In the genomic region with DNA sequence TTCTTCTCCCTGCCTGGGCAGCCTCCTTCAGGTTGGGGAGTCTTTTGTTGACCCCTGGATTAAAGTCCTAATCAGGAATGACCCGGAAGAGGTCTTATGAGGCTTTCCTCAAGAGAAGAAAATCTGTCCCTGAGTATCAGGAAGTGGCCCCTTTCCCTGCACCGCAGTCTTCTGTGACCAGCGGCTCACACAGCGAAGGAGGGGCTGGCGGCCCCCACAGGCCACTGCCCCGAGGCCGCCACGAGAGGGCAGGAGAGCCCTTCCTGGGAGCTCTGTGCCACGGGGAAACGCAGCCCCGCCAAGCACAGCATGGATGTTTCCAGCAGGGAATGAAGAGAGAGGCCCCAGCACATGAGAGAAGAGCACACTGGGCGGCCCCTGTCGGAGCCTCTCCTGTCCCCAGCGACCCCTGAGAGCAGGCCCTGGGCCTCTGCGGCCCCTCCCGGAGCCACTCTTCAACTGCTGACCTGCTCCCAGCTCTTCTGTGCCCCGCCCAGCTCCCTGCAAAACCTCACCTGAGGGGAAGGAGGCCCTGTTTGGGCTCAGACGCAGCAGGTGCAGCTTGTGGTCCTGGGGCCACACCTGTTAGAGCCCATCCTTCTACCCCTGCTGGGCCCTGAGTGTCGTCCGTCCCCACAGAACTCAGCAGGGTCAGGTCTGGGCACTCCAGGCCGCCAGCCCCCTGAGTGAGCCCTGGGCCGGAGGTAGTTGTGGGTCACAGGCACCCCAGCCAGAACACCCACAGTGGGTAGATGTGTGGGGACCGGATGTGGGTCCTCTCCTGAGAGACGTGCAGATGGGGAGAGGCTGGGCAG, we compare ENCODE assay signal across 8 cellular contexts. TPM values are rescaled to one million over a fixed set of nuclear protein-coding genes. Genes with fewer than 3 reads are reported as not detected.
DNase-seq lines count a peak whose midpoint lies in the region; ATAC-seq and TF ChIP-seq lines count a peak whose summit lies in the region.

No MANE protein-coding gene starts in this region.

- H3K9me3 ChIP-seq in BE2C (no peaks in the 10 kb centered on the region), liver (ENCODE audit: control insufficient read depth in 4 of 4, low read length in 3 of 4) (no peaks in the 10 kb centered on the region)

- H3K36me3 ChIP-seq in BE2C (no peaks in the 10 kb centered on the region), liver (ENCODE audit: control insufficient read depth in 4 of 4, insufficient read depth in 3 of 4, low read depth in 1 of 4, low read length in 3 of 4) (no peaks in the 10 kb centered on the region)

- peak; percentile 99 for TF ChIP-seq RAD21 in liver (IDR thresholded peaks at IDR 0.05)

- peak overlapping the region; percentile 65 for H3K27ac ChIP-seq in cingulate gyrus (ENCODE audit: low read depth, low read length)
- H3K27ac ChIP-seq in liver (ENCODE audit: low read depth in 1 of 2, low read length in 2 of 2): peak overlapping the region; percentile 0 to 89

- DNase-seq in BE2C: peak; percentile 89
- peak; percentile 66 for DNase-seq in HFF-Myc (ENCODE audit: extremely low read depth, low read depth)
- DNase-seq in NCI-H526 treated with DMSO at 0.1 percent for 48 hours (lab: John Stamatoyannopoulos, UW): peak; percentile 47
- peak; percentile 52 to 56 for DNase-seq in activated CD4-positive, alpha-beta T cell treated with anti-CD3 and anti-CD28 coated beads, Interleukin-2, amount 50 U/mL, for 24 hours (ENCODE audit: low read depth in 1 of 2, low spot score in 1 of 2)
- peak; percentile 62 to 71 for DNase-seq in stimulated activated CD4-positive, alpha-beta T cell treated with anti-CD3 and anti-CD28 coated beads, Interleukin-2, amount 100 ng/mL, for 48 hours

- H3K27me3 ChIP-seq in BE2C (no peaks in the 10 kb centered on the region), liver (ENCODE audit: control insufficient read depth in 4 of 4, insufficient read depth in 4 of 4, low read length in 3 of 4) (no peaks in the 10 kb centered on the region)

- TF ChIP-seq CTCF in BE2C (IDR thresholded peaks at IDR 0.05; ENCODE audit: low read depth, low read length) (peak; percentile 94), HFF-Myc (IDR thresholded peaks at IDR 0.05; ENCODE audit: low read depth, low read length, missing control alignments) (peak; percentile 97), liver (IDR thresholded peaks at IDR 0.05; ENCODE audit: low read depth, low read length, missing input control) (peak; percentile 99)

- H3K4me3 ChIP-seq in BE2C (ENCODE audit: low read depth, low read length) (no peak overlapping the region), HFF-Myc (replicated peaks; ENCODE audit: low read depth, low read length) (no peak overlapping the region), liver (ENCODE audit: low read depth in 1 of 3, low read length in 3 of 3) (no peak overlapping the region)

- WGBS in liver: 16% methylated on average over 24 of the region's 24 CpGs

- peaks cover 3% of the 10 kb centered on the region; the same call in 1 of the 2 replicates for H3K4me1 ChIP-seq in BE2C
- peaks cover 7 to 23% (median 15%) of the 10 kb centered on the region in 4 donors for H3K4me1 ChIP-seq in liver (ENCODE audit: control insufficient read depth in 4 of 4, insufficient read depth in 4 of 4, low read length in 3 of 4)

- ATAC-seq in HG02588 (IDR thresholded peaks at IDR 0.05; ENCODE audit: unreplicated experiment): no peak

- no peak overlapping the region for H3K9ac ChIP-seq in liver (ENCODE audit: low read depth in 1 of 2, low read length in 2 of 2)

TF ChIP-seq in liver, 16 proteins besides CTCF, POLR2A, EP300 and RAD21:
- TF ChIP-seq RXRA (IDR thresholded peaks at IDR 0.05): no peak
- TF ChIP-seq, protein P1, sequence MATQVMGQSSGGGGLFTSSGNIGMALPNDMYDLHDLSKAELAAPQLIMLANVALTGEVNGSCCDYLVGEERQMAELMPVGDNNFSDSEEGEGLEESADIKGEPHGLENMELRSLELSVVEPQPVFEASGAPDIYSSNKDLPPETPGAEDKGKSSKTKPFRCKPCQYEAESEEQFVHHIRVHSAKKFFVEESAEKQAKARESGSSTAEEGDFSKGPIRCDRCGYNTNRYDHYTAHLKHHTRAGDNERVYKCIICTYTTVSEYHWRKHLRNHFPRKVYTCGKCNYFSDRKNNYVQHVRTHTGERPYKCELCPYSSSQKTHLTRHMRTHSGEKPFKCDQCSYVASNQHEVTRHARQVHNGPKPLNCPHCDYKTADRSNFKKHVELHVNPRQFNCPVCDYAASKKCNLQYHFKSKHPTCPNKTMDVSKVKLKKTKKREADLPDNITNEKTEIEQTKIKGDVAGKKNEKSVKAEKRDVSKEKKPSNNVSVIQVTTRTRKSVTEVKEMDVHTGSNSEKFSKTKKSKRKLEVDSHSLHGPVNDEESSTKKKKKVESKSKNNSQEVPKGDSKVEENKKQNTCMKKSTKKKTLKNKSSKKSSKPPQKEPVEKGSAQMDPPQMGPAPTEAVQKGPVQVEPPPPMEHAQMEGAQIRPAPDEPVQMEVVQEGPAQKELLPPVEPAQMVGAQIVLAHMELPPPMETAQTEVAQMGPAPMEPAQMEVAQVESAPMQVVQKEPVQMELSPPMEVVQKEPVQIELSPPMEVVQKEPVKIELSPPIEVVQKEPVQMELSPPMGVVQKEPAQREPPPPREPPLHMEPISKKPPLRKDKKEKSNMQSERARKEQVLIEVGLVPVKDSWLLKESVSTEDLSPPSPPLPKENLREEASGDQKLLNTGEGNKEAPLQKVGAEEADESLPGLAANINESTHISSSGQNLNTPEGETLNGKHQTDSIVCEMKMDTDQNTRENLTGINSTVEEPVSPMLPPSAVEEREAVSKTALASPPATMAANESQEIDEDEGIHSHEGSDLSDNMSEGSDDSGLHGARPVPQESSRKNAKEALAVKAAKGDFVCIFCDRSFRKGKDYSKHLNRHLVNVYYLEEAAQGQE (IDR thresholded peaks at IDR 0.05): no peak
- TF ChIP-seq, protein P2, sequence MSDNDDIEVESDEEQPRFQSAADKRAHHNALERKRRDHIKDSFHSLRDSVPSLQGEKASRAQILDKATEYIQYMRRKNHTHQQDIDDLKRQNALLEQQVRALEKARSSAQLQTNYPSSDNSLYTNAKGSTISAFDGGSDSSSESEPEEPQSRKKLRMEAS (IDR thresholded peaks at IDR 0.05): peak; percentile 42
- no peak for TF ChIP-seq HNF4G (IDR thresholded peaks at IDR 0.05)
- TF ChIP-seq, protein P3, sequence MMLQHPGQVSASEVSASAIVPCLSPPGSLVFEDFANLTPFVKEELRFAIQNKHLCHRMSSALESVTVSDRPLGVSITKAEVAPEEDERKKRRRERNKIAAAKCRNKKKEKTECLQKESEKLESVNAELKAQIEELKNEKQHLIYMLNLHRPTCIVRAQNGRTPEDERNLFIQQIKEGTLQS (IDR thresholded peaks at IDR 0.05): no peak
- TF ChIP-seq HNF4A (conservative IDR thresholded peaks at IDR 0.05): no peak
- no peak for TF ChIP-seq GABPA (IDR thresholded peaks at IDR 0.05 in 1 of 2, conservative IDR thresholded peaks at IDR 0.05 in 1 of 2)
- TF ChIP-seq JUND (IDR thresholded peaks at IDR 0.05): no peak
- no peak for TF ChIP-seq EGR1 (IDR thresholded peaks at IDR 0.05; ENCODE audit: low read depth in 2 of 2)
- TF ChIP-seq NR2F2 (IDR thresholded peaks at IDR 0.05): peak; percentile 43
- TF ChIP-seq YY1 (IDR thresholded peaks at IDR 0.05): no peak
- TF ChIP-seq SP1 (IDR thresholded peaks at IDR 0.05): peak; percentile 45
- no peak for TF ChIP-seq FOXA1 (IDR thresholded peaks at IDR 0.05)
- no peak for TF ChIP-seq FOXA2 (IDR thresholded peaks at IDR 0.05)
TF ChIP-seq in liver: peak in this region for 3.

RNA-seq across cellular contexts. Expression of gene POFUT2, which starts 4.9 kb away (rescaled TPM):
- polyA plus RNA-seq in BE2C (2012; ENCODE audit: insufficient read depth, insufficient read length, low read depth): 83.0 TPM
- 10 to 100 TPM in 1 of 2 donors, 1 to 10 TPM in 1; 7.4 to 15.6 TPM for total RNA-seq in liver
- polyA plus RNA-seq in liver: 1 to 10 TPM; 3.3 to 8.4 TPM
